Comparison of ENCODE assay signal across 8 cellular contexts in the genomic region with DNA sequence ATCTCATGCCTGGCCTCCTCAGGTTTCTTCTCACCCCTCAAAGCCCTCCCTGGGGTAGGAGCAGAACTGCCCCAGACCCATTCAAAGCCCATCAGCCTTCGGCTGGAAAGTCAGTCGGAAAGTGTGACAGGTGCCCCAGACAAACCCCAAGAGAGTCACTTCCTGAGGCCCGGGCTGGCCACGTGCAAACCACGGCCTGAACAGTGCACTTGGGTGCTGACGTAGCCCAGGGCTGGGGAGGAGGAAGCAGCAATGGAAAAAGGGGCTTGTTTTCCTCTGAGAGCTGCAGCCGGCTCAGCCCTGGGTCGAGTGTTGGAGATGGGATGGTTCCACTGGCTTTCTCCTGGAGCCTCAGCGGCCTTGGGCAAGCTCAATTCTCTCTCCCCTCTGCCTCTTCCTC. TPM values are rescaled to one million over a fixed set of nuclear protein-coding genes. Genes with fewer than 3 reads are reported as not detected.
DNase-seq lines count a peak whose midpoint lies in the region; ATAC-seq and TF ChIP-seq lines count a peak whose summit lies in the region.

No MANE protein-coding gene starts in this region.

- intact Hi-C loops in upper lobe of right lung (cut with DNase I) = no loop called here

- H3K4me1 Mint-ChIP-seq in activated T-cell treated with anti-CD3 and anti-CD28 coated beads, Interleukin-2, amount 50 U/mL, for 4 hours (ENCODE audit: low read depth) = peaks cover 39% of the 10 kb centered on the region
- H3K4me1 Mint-ChIP-seq in naive B cell = peaks cover 27 to 41% (median 37%) of the 10 kb centered on the region in 3 donors

- peaks cover 6% of the 10 kb centered on the region for H3K4me1 ChIP-seq in upper lobe of right lung

- peak; percentile 65 to 72 for ATAC-seq in activated T-cell treated with anti-CD3 and anti-CD28 coated beads, Interleukin-2, amount 50 U/mL, for 4 hours
- ATAC-seq in naive B cell (ENCODE audit: low read depth in 2 of 2) = peak; percentile 37 to 49
- no peak for ATAC-seq in upper lobe of right lung
- ATAC-seq in GM18868 (IDR thresholded peaks at IDR 0.05; ENCODE audit: unreplicated experiment) = no peak

- no peak overlapping the region for H3K27ac ChIP-seq in upper lobe of right lung

- no peaks in the 10 kb centered on the region for H3K27me3 ChIP-seq in upper lobe of right lung

- DNase-seq in SKM-1 treated with dmso at 0.1 percent for 144 hours (lab: John Stamatoyannopoulos, UW; ENCODE audit: unreplicated experiment) (peak; percentile 26), SKM-1 (lab: John Stamatoyannopoulos, UW; ENCODE audit: unreplicated experiment) (no peak), naive B cell (peak; percentile 63), upper lobe of right lung (peak; percentile 68), COR-L47 (lab: John Stamatoyannopoulos, UW) (no peak), NCI-H510A treated with DMSO at 0.1 percent for 48 hours (lab: John Stamatoyannopoulos, UW) (no peak)
- DNase-seq in activated T-cell treated with anti-CD3 and anti-CD28 coated beads, Interleukin-2, amount 50 U/mL, for 4 hours = peak; percentile 86

- no peak overlapping the region for H3K4me3 ChIP-seq in upper lobe of right lung

- no peaks in the 10 kb centered on the region for H3K36me3 ChIP-seq in upper lobe of right lung

- H3K9me3 Mint-ChIP-seq in activated T-cell treated with anti-CD3 and anti-CD28 coated beads, Interleukin-2, amount 50 U/mL, for 4 hours = no peaks in the 10 kb centered on the region
- H3K9me3 Mint-ChIP-seq in naive B cell = no peaks in the 10 kb centered on the region

- H3K27ac Mint-ChIP-seq in naive B cell = peak overlapping the region; percentile 57 to 98 (median 96)

- H3K4me3 Mint-ChIP-seq in activated T-cell treated with anti-CD3 and anti-CD28 coated beads, Interleukin-2, amount 50 U/mL, for 4 hours = peak overlapping the region; percentile 68
- H3K4me3 Mint-ChIP-seq in naive B cell = peak overlapping the region in 7 of 8 donors; percentile 29 to 82 (median 37)

- TF ChIP-seq CTCF in upper lobe of right lung (IDR thresholded peaks at IDR 0.05) = no peak

- no peaks in the 10 kb centered on the region for H3K36me3 Mint-ChIP-seq in activated T-cell treated with anti-CD3 and anti-CD28 coated beads, Interleukin-2, amount 50 U/mL, for 4 hours (ENCODE audit: insufficient read depth)
- H3K36me3 Mint-ChIP-seq in naive B cell = no peaks in the 10 kb centered on the region

- H3K9me3 ChIP-seq in upper lobe of right lung = no peaks in the 10 kb centered on the region

- H3K27me3 Mint-ChIP-seq in activated T-cell treated with anti-CD3 and anti-CD28 coated beads, Interleukin-2, amount 50 U/mL, for 4 hours (ENCODE audit: low read depth) = no peaks in the 10 kb centered on the region
- H3K27me3 Mint-ChIP-seq in naive B cell = no peaks in the 10 kb centered on the region

RNA-seq across cellular contexts. Expression of a gene that starts 6.0 kb away (rescaled TPM):
- 10 to 100 TPM; 18.9 to 26.4 (median 20.0) TPM for total RNA-seq in activated T-cell treated with anti-CD3 and anti-CD28 coated beads, Interleukin-2, amount 50 U/mL, for 4 hours
- 100 to 1,000 TPM in 2 of 6 donors, 10 to 100 TPM in 3, 1 to 10 TPM in 1; 7.0 to 125 (median 41.8) TPM for polyA plus RNA-seq in naive B cell (ENCODE audit: low read depth in 6 of 6)
- 85.6 TPM for total RNA-seq in upper lobe of right lung

RNA-seq across cellular contexts. Expression of a gene that starts 20.5 kb away (rescaled TPM):
- total RNA-seq in activated T-cell treated with anti-CD3 and anti-CD28 coated beads, Interleukin-2, amount 50 U/mL, for 4 hours = 1 to 10 TPM; 1.3 to 1.8 (median 1.7) TPM
- not detected for polyA plus RNA-seq in naive B cell (ENCODE audit: low read depth in 6 of 6)
- total RNA-seq in upper lobe of right lung = 0.55 TPM

Comparison
In these comparisons a context has a peak if more than half of its experiments do, and no peak if none do; other contexts are left out.
1. DNase-seq: peak in SKM-1 treated with dmso at 0.1 percent for 144 hours (single experiment), activated T-cell treated with anti-CD3 and anti-CD28 coated beads, Interleukin-2, amount 50 U/mL, for 4 hours (single experiment), naive B cell (single experiment) and upper lobe of right lung (single experiment); none in SKM-1 (single experiment), COR-L47 (single experiment) and NCI-H510A treated with DMSO at 0.1 percent for 48 hours (single experiment).
2. ATAC-seq: peak in activated T-cell treated with anti-CD3 and anti-CD28 coated beads, Interleukin-2, amount 50 U/mL, for 4 hours (2 of 2) and naive B cell (2 of 2); none in upper lobe of right lung (single experiment) and GM18868 (single experiment).